28 cellular contexts compared by ENCODE assay signal in the genomic region with DNA sequence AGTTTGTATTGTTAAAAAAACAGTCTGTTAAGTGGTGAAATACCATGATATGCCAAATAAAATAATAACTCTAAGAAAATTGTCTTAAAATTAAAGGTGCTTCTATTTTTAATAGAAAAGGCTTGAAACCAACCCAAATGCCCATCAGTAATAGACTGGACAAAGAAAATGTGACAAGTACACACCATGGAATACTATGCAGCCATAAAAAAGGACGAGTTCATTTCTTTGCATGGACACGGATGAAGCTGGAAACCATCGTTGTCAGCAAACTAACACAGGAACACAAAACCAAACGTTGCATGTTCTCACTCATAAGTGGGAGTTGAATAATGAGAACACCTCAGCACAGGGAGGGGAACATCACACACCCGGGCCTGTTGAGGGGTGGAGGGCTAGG. TPM values are rescaled to one million over a fixed set of nuclear protein-coding genes. Genes with fewer than 3 reads are reported as not detected.
"Had no signal": no experiment of that assay in that cellular context is flagged by ENCODE, and none has a peak within 500 bp of the region (broad histone marks: within the 10 kb centered on the region; RNA-seq: fewer than 3 reads in every experiment).

No MANE protein-coding gene starts in this region.

- H3K27ac ChIP-seq: stomach, suprapubic skin, testis, thoracic aorta, thyroid gland, tibial artery, tibial nerve, transverse colon, upper lobe of left lung, upper lobe of right lung, uterus, vagina had no signal

- H3K27me3 ChIP-seq: suprapubic skin, testis, thyroid gland, tibial artery, tibial nerve, upper lobe of left lung, vagina had no signal

- ATAC-seq: stimulated activated effector memory CD8-positive, alpha-beta T cell treated with anti-CD3 and anti-CD28 coated beads, Interleukin-12 subunit alpha, Interleukin-12 subunit beta, amount 100 ng/mL, for 72 hours; stimulated activated memory B cell treated with anti-CD40 and anti-IgM and Interleukin-4, amounts not matched to agents 10 μg/mL and 1 μg/mL and 100 μg/mL, for 72 hours; stimulated activated naive B cell treated with anti-CD40 and anti-IgM and Interleukin-4, amounts not matched to agents 10 μg/mL and 1 μg/mL and 100 μg/mL, for 72 hours; stimulated activated naive CD8-positive, alpha-beta T cell treated with anti-CD3 and anti-CD28 coated beads, Interleukin-15, amount 100 ng/mL, for 72 hours; stimulated activated naive CD8-positive, alpha-beta T cell treated with anti-CD3 and anti-CD28 coated beads, Interleukin-15, Interleukin-2, amounts not matched to agents 100 U/mL and 50 U/mL, for 24 hours; upper lobe of right lung had no signal

- FAIRE-seq: urothelium cell line had no signal

- H3K4me1 ChIP-seq: stomach, suprapubic skin, testis, thyroid gland, tibial artery, tibial nerve, transverse colon, upper lobe of left lung, upper lobe of right lung, uterus, vagina had no signal

- H3K4me3 ChIP-seq: stomach, suprapubic skin, testis, thoracic aorta, thyroid gland, tibial artery, tibial nerve, transverse colon, upper lobe of left lung, upper lobe of right lung, uterus, vagina had no signal

- DNase-seq: stimulated activated CD4-positive, alpha-beta T cell treated with anti-CD3 and anti-CD28 coated beads, Interleukin-2, amount 100 ng/mL, for 48 hours; stimulated activated CD4-positive, alpha-beta T cell treated with anti-CD3 and anti-CD28 coated beads, Interleukin-4, amount 100 ng/mL, for 1 hour; stimulated activated CD4-positive, alpha-beta T cell treated with anti-CD3 and anti-CD28 coated beads, Interleukin-4, amount 100 ng/mL, for 24 hours; stimulated activated CD4-positive, alpha-beta T cell treated with anti-CD3 and anti-CD28 coated beads, Interleukin-4, amount 100 ng/mL, for 4 hours; stimulated activated CD8-positive, alpha-beta memory T cell treated with anti-CD3 and anti-CD28 coated beads, Interleukin-4, amount 100 ng/mL, for 48 hours; stimulated activated naive B cell treated with anti-CD40 and anti-IgM and Interleukin-4, amounts not matched to agents 10 μg/mL and 1 μg/mL and 100 μg/mL, for 72 hours; stimulated activated naive CD4-positive, alpha-beta T cell; stimulated activated naive CD4-positive, alpha-beta T cell treated with Interleukin-2 at 50 U/mL for 16 hours; stimulated activated naive CD8-positive, alpha-beta T cell treated with anti-CD3 and anti-CD28 coated beads, Interleukin-15, amount 100 ng/mL, for 72 hours; stimulated activated naive CD8-positive, alpha-beta T cell treated with anti-CD3 and anti-CD28 coated beads, Interleukin-15, Interleukin-2, amounts not matched to agents 100 U/mL and 50 U/mL, for 24 hours; stomach; substantia nigra; testis; thyroid gland; tibial artery; transverse colon; trophoblast cell; upper lobe of left lung; upper lobe of right lung; uterus had no signal

- H3K9me3 ChIP-seq: suprapubic skin, testis, thoracic aorta, thyroid gland, tibial artery, tibial nerve, transverse colon, upper lobe of left lung, upper lobe of right lung, uterus, vagina had no signal

- H3K36me3 ChIP-seq: stomach, suprapubic skin, thoracic aorta, thyroid gland, tibial artery, tibial nerve, transverse colon, upper lobe of left lung, upper lobe of right lung, uterus, vagina had no signal

RNA-seq across cellular contexts. Expression of gene CNTNAP2, which starts 7.1 kb away (rescaled TPM):
- total RNA-seq: subcutaneous adipose tissue, thoracic aorta had no signal
